1 cellular context compared by ENCODE assay signal in genomic region chr3:196743569-196743968, GRCh38.
TF ChIP-seq lines count a peak whose summit lies in the region.

No MANE protein-coding gene starts in this region.

TF ChIP-seq in HepG2, 621 proteins besides CTCF, POLR2A, EP300 and RAD21:
- TF ChIP-seq ZNF770 (CRISPR knock-in tag; IDR thresholded peaks at IDR 0.05), result peak; percentile 81
